Comparison of ENCODE assay signal across 10 cellular contexts in the genomic region with DNA sequence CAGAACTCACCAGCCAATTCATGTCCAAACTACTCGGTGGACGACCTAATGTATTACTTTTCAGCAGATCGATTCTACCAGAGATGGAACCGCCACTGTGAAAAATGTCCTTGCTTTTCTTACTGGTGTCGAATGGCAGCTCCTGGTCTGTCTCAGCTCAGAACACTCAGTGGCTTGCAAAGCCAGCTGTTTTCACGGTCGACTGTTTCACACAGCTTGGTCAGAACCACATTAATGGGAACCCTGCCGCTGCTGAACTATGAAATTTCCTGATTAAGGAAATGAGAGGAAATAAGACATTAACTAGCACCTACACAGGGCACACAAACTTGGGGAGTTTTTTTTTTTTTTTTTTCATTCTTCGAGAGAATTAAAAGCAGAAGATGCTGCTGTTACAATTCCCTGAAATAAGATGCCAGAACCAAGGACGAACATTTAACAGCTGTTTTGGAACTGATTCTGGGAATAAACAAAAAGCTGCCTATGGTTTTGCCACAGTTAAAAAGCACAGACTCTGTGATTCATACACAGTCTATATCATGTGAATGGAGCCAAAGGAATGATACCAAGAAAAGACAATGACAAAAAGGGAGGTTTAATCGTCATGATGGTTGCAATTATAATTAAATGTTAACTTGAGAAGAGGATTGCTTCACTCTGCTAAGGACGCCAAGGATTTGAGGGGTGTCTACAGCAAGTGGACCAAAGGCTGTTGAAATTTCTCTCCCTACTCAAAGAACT. TPM values are rescaled to one million over a fixed set of nuclear protein-coding genes. Genes with fewer than 3 reads are reported as not detected.
DNase-seq lines count a peak whose midpoint lies in the region; ATAC-seq and TF ChIP-seq lines count a peak whose summit lies in the region.
"Had no signal": no experiment of that assay in that cellular context is flagged by ENCODE, and none has a peak within 500 bp of the region (broad histone marks: within the 10 kb centered on the region; RNA-seq: fewer than 3 reads in every experiment).

No MANE protein-coding gene starts in this region.

- no peaks in the 10 kb centered on the region for H3K36me3 Mint-ChIP-seq in activated CD4-positive, alpha-beta memory T cell treated with anti-CD3 and anti-CD28 coated beads for 36 hours

- TF ChIP-seq POLR2A in suprapubic skin (IDR thresholded peaks at IDR 0.05), result no peak

- peaks cover 0 to 16% (median 10%) of the 10 kb centered on the region in 5 donors for H3K4me1 ChIP-seq in subcutaneous abdominal adipose tissue (ENCODE audit: control insufficient read depth in 5 of 5, insufficient read depth in 5 of 5, low read length in 5 of 5)
- H3K4me1 ChIP-seq in suprapubic skin, result no peaks in the 10 kb centered on the region

- peak; percentile 16 for DNase-seq in DMS79 treated with DMSO at 0.1 percent for 48 hours (lab: John Stamatoyannopoulos, UW)
- no peak for DNase-seq in DMS79 (lab: John Stamatoyannopoulos, UW)
- DNase-seq in RPMI7951 (ENCODE audit: low read depth), result peak; percentile 19
- DNase-seq in left ventricle myocardium superior, result no peak
- no peak for DNase-seq in activated CD4-positive, alpha-beta memory T cell treated with anti-CD3 and anti-CD28 coated beads for 36 hours
- DNase-seq in suprapubic skin (ENCODE audit: low spot score in 2 of 2), result no peak
- DNase-seq: dermis blood vessel endothelial cell, posterior cingulate gyrus had no signal

- 38% methylated on average over 12 of the region's 12 CpGs for WGBS in suprapubic skin

- H3K4me3 ChIP-seq in subcutaneous abdominal adipose tissue (ENCODE audit: low read depth in 1 of 5, low read length in 5 of 5) (peak overlapping the region in 1 of 5 donors; percentile 7), suprapubic skin (no peak overlapping the region)

- POLR2A ChIA-PET in activated CD4-positive, alpha-beta memory T cell treated with anti-CD3 and anti-CD28 coated beads for 36 hours (lab: Charles Lee), result no interaction called here

- H3K27me3 Mint-ChIP-seq in activated CD4-positive, alpha-beta memory T cell treated with anti-CD3 and anti-CD28 coated beads for 36 hours, result peaks cover 7% of the 10 kb centered on the region

- H3K36me3 ChIP-seq in subcutaneous abdominal adipose tissue (ENCODE audit: control insufficient read depth in 5 of 5, insufficient read depth in 5 of 5, low read length in 5 of 5) (no peaks in the 10 kb centered on the region), suprapubic skin (no peaks in the 10 kb centered on the region)

- peak overlapping the region in 3 of 5 donors; percentile 5 to 48 (median 11) for H3K9ac ChIP-seq in subcutaneous abdominal adipose tissue (ENCODE audit: low read length in 5 of 5)

- H3K4me3 Mint-ChIP-seq in activated CD4-positive, alpha-beta memory T cell treated with anti-CD3 and anti-CD28 coated beads for 36 hours, result no peak overlapping the region

- CTCF ChIA-PET in activated CD4-positive, alpha-beta memory T cell treated with anti-CD3 and anti-CD28 coated beads for 36 hours (lab: Charles Lee), result no interaction called here

- ATAC-seq in left ventricle myocardium superior (peak; percentile 47), GM18870 (IDR thresholded peaks at IDR 0.05; ENCODE audit: unreplicated experiment) (no peak)

- H3K27ac Mint-ChIP-seq in activated CD4-positive, alpha-beta memory T cell treated with anti-CD3 and anti-CD28 coated beads for 36 hours, result no peak overlapping the region

- no peak for TF ChIP-seq EP300 in suprapubic skin (IDR thresholded peaks at IDR 0.05)

- intact Hi-C loops in left ventricle myocardium superior (cut with micrococcal nuclease), result no loop called here
- intact Hi-C loops in activated CD4-positive, alpha-beta memory T cell treated with anti-CD3 and anti-CD28 coated beads for 36 hours (cut with micrococcal nuclease), result no loop called here

- H3K27ac ChIP-seq in subcutaneous abdominal adipose tissue (ENCODE audit: low read depth, low read length) (peak overlapping the region; percentile 60), suprapubic skin (no peak overlapping the region)

- no peak for TF ChIP-seq CTCF in suprapubic skin (IDR thresholded peaks at IDR 0.05)

- peaks cover 2% of the 10 kb centered on the region for H3K4me1 Mint-ChIP-seq in activated CD4-positive, alpha-beta memory T cell treated with anti-CD3 and anti-CD28 coated beads for 36 hours (ENCODE audit: low read depth)

- H3K9me3 Mint-ChIP-seq in activated CD4-positive, alpha-beta memory T cell treated with anti-CD3 and anti-CD28 coated beads for 36 hours, result no peaks in the 10 kb centered on the region

- H3K27me3 ChIP-seq in subcutaneous abdominal adipose tissue (ENCODE audit: control insufficient read depth in 5 of 5, insufficient read depth in 4 of 5, low read length in 5 of 5) (peaks cover 0 to 13% (median 5%) of the 10 kb centered on the region in 5 donors), suprapubic skin (no peaks in the 10 kb centered on the region)

- no peaks in the 10 kb centered on the region for H3K9me3 ChIP-seq in subcutaneous abdominal adipose tissue (ENCODE audit: control insufficient read depth in 5 of 5, low read length in 5 of 5)
- no peaks in the 10 kb centered on the region for H3K9me3 ChIP-seq in suprapubic skin

RNA-seq across cellular contexts. Expression of a gene that starts 31.3 kb away (rescaled TPM):
- total RNA-seq in RPMI7951 (2014; rRNA removed; shearing (Covaris generic)), result 0.24 TPM in 1 of 2 replicates, not detected in the other
- total RNA-seq in left ventricle myocardium superior (not detected), suprapubic skin (not detected)
- total RNA-seq in activated CD4-positive, alpha-beta memory T cell treated with anti-CD3 and anti-CD28 coated beads for 36 hours, result not detected
- total RNA-seq: dermis blood vessel endothelial cell had no signal

Comparison
In these comparisons a context has a peak if more than half of its experiments do, and no peak if none do; other contexts are left out.
1. DNase-seq: peak in DMS79 treated with DMSO at 0.1 percent for 48 hours (single experiment) and RPMI7951 (single experiment); none in DMS79 (single experiment), left ventricle myocardium superior (single experiment), activated CD4-positive, alpha-beta memory T cell treated with anti-CD3 and anti-CD28 coated beads for 36 hours (single experiment) and suprapubic skin (0 of 2).